In the genomic region with DNA sequence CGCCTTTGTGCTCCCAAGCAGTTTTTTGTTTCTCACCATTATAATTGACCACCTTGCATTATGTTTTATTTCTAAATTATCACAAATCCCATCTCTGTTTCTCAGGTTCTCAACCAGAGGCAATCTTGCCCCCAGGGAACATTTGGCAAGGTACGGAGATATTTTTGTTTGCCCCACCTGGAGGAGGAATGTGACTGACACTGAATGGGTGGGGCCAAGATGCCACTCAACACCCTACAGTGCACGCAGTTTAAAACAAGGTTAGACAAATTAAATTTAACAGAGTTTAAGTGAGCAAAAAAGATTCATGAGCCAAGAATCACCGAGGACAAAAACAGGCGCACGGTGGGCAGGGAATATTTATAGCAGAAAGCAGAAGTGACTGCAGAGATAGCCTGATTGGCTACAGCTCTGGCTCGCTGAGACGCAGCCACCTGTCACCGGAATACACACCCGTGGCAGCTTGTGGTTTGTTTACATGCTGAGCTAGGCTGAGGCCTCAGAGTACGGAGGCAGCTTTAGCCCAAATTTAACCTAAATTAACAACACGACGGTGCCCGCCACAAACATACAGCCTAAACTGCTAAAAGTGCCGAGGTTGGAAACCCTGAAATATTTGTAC, we compare ENCODE assay signal across 9 cellular contexts.
DNase-seq lines count a peak whose midpoint lies in the region; ATAC-seq and TF ChIP-seq lines count a peak whose summit lies in the region.
"Had no signal": no experiment of that assay in that cellular context is flagged by ENCODE, and none has a peak within 500 bp of the region (broad histone marks: within the 10 kb centered on the region; RNA-seq: fewer than 3 reads in every experiment).

No MANE protein-coding gene starts in this region.

- H3K36me3 ChIP-seq in thymus (ENCODE audit: control insufficient read depth, insufficient read depth): no peaks in the 10 kb centered on the region
- H3K36me3 ChIP-seq in tibial artery: no peaks in the 10 kb centered on the region
- H3K36me3 ChIP-seq: thyroid gland had no signal

- CTCF ChIA-PET in WTC11 (lab: Charles Lee): no interaction called here

- H3K4me1 ChIP-seq in thymus (ENCODE audit: control insufficient read depth, insufficient read depth, low read length) (peaks cover 13% of the 10 kb centered on the region), tibial artery (no peaks in the 10 kb centered on the region)
- H3K4me1 ChIP-seq: thyroid gland had no signal

- TF ChIP-seq CTCF in WTC11 (IDR thresholded peaks at IDR 0.05): no peak
- no peak for TF ChIP-seq CTCF in tibial artery (IDR thresholded peaks at IDR 0.05)

- H3K9me3 ChIP-seq in thymus (ENCODE audit: control insufficient read depth): no peaks in the 10 kb centered on the region
- no peaks in the 10 kb centered on the region for H3K9me3 ChIP-seq in tibial artery
- H3K9me3 ChIP-seq: thyroid gland had no signal

- POLR2A ChIA-PET in WTC11 (lab: Charles Lee): no interaction called here

- no peaks in the 10 kb centered on the region for H3K9me3 Mint-ChIP-seq in WTC11
- no peaks in the 10 kb centered on the region for H3K9me3 Mint-ChIP-seq in effector memory CD8-positive, alpha-beta T cell

- no peak overlapping the region for H3K27ac Mint-ChIP-seq in WTC11
- H3K27ac Mint-ChIP-seq in effector memory CD8-positive, alpha-beta T cell: peak overlapping the region; percentile 90 to 92

- DNase-seq in H4 (ENCODE audit: low spot score) (peak; percentile 7), NAMALWA (ENCODE audit: low spot score) (peak; percentile 88), WTC11 (ENCODE audit: low spot score) (no peak), tibial artery (no peak), HT-29 (ENCODE audit: low spot score) (no peak)
- DNase-seq in effector memory CD8-positive, alpha-beta T cell: peak; percentile 67 to 71 (median 69)

- H3K36me3 Mint-ChIP-seq in WTC11: no peaks in the 10 kb centered on the region
- H3K36me3 Mint-ChIP-seq in effector memory CD8-positive, alpha-beta T cell (ENCODE audit: insufficient read depth): peaks cover 10% of the 10 kb centered on the region

- H3K4me3 Mint-ChIP-seq in WTC11: no peak overlapping the region
- peak overlapping the region; percentile 71 to 75 for H3K4me3 Mint-ChIP-seq in effector memory CD8-positive, alpha-beta T cell

- H3K4me3 ChIP-seq in thymus (ENCODE audit: low read length) (peak overlapping the region; percentile 48), tibial artery (no peak overlapping the region)
- H3K4me3 ChIP-seq: thyroid gland had no signal

- 9% methylated on average over 15 of the region's 15 CpGs for WGBS in thymus

- no peaks in the 10 kb centered on the region for H3K27me3 ChIP-seq in thymus (ENCODE audit: control insufficient read depth, insufficient read depth)
- peaks cover 0 to 8% of the 10 kb centered on the region in 2 donors for H3K27me3 ChIP-seq in tibial artery
- H3K27me3 ChIP-seq: thyroid gland had no signal

- H3K4me1 Mint-ChIP-seq in WTC11: peaks cover 24% of the 10 kb centered on the region
- H3K4me1 Mint-ChIP-seq in effector memory CD8-positive, alpha-beta T cell (ENCODE audit: low read depth in 2 of 2): peaks cover 15 to 26% of the 10 kb centered on the region in 2 donors

- peaks cover 4% of the 10 kb centered on the region; the same call in 1 of the 2 replicates for H3K27me3 Mint-ChIP-seq in WTC11 (ENCODE audit: low read depth)
- H3K27me3 Mint-ChIP-seq in effector memory CD8-positive, alpha-beta T cell: no peaks in the 10 kb centered on the region

- ATAC-seq in GM18508 (IDR thresholded peaks at IDR 0.05; ENCODE audit: insufficient read depth, unreplicated experiment) (peak; percentile 75), WTC11 (peak; percentile 67)
- peak; percentile 100 for ATAC-seq in effector memory CD8-positive, alpha-beta T cell (replicated peaks)

- intact Hi-C loops in tibial artery (cut with DNase I; ENCODE audit: low total_unique reads): no loop called here

- H3K27ac ChIP-seq in thymus (ENCODE audit: low read depth): peak overlapping the region; percentile 95
- H3K27ac ChIP-seq in tibial artery: no peak overlapping the region
- H3K27ac ChIP-seq: thyroid gland had no signal

TF ChIP-seq in WTC11, 78 proteins besides CTCF, POLR2A, EP300 and RAD21 (continues in another document):
- TF ChIP-seq TCF7 (CRISPR knock-in tag; IDR thresholded peaks at IDR 0.05; ENCODE audit: low read depth): no peak
- no peak for TF ChIP-seq MXD4 (CRISPR knock-in tag; IDR thresholded peaks at IDR 0.05; ENCODE audit: borderline replicate concordance)
- TF ChIP-seq, protein P1, sequence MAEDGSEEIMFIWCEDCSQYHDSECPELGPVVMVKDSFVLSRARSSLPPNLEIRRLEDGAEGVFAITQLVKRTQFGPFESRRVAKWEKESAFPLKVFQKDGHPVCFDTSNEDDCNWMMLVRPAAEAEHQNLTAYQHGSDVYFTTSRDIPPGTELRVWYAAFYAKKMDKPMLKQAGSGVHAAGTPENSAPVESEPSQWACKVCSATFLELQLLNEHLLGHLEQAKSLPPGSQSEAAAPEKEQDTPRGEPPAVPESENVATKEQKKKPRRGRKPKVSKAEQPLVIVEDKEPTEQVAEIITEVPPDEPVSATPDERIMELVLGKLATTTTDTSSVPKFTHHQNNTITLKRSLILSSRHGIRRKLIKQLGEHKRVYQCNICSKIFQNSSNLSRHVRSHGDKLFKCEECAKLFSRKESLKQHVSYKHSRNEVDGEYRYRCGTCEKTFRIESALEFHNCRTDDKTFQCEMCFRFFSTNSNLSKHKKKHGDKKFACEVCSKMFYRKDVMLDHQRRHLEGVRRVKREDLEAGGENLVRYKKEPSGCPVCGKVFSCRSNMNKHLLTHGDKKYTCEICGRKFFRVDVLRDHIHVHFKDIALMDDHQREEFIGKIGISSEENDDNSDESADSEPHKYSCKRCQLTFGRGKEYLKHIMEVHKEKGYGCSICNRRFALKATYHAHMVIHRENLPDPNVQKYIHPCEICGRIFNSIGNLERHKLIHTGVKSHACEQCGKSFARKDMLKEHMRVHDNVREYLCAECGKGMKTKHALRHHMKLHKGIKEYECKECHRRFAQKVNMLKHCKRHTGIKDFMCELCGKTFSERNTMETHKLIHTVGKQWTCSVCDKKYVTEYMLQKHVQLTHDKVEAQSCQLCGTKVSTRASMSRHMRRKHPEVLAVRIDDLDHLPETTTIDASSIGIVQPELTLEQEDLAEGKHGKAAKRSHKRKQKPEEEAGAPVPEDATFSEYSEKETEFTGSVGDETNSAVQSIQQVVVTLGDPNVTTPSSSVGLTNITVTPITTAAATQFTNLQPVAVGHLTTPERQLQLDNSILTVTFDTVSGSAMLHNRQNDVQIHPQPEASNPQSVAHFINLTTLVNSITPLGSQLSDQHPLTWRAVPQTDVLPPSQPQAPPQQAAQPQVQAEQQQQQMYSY (CRISPR knock-in tag; IDR thresholded peaks at IDR 0.05): no peak
- TF ChIP-seq, protein P2, sequence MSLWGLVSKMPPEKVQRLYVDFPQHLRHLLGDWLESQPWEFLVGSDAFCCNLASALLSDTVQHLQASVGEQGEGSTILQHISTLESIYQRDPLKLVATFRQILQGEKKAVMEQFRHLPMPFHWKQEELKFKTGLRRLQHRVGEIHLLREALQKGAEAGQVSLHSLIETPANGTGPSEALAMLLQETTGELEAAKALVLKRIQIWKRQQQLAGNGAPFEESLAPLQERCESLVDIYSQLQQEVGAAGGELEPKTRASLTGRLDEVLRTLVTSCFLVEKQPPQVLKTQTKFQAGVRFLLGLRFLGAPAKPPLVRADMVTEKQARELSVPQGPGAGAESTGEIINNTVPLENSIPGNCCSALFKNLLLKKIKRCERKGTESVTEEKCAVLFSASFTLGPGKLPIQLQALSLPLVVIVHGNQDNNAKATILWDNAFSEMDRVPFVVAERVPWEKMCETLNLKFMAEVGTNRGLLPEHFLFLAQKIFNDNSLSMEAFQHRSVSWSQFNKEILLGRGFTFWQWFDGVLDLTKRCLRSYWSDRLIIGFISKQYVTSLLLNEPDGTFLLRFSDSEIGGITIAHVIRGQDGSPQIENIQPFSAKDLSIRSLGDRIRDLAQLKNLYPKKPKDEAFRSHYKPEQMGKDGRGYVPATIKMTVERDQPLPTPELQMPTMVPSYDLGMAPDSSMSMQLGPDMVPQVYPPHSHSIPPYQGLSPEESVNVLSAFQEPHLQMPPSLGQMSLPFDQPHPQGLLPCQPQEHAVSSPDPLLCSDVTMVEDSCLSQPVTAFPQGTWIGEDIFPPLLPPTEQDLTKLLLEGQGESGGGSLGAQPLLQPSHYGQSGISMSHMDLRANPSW (CRISPR knock-in tag; conservative IDR thresholded peaks at IDR 0.05; ENCODE audit: low read depth): no peak
- no peak for TF ChIP-seq SMAD3 (CRISPR knock-in tag; IDR thresholded peaks at IDR 0.05; ENCODE audit: borderline replicate concordance)
- TF ChIP-seq, protein P3, sequence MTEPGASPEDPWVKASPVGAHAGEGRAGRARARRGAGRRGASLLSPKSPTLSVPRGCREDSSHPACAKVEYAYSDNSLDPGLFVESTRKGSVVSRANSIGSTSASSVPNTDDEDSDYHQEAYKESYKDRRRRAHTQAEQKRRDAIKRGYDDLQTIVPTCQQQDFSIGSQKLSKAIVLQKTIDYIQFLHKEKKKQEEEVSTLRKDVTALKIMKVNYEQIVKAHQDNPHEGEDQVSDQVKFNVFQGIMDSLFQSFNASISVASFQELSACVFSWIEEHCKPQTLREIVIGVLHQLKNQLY (CRISPR knock-in tag; IDR thresholded peaks at IDR 0.05): no peak
- TF ChIP-seq, protein P4, sequence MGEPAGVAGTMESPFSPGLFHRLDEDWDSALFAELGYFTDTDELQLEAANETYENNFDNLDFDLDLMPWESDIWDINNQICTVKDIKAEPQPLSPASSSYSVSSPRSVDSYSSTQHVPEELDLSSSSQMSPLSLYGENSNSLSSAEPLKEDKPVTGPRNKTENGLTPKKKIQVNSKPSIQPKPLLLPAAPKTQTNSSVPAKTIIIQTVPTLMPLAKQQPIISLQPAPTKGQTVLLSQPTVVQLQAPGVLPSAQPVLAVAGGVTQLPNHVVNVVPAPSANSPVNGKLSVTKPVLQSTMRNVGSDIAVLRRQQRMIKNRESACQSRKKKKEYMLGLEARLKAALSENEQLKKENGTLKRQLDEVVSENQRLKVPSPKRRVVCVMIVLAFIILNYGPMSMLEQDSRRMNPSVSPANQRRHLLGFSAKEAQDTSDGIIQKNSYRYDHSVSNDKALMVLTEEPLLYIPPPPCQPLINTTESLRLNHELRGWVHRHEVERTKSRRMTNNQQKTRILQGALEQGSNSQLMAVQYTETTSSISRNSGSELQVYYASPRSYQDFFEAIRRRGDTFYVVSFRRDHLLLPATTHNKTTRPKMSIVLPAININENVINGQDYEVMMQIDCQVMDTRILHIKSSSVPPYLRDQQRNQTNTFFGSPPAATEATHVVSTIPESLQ (CRISPR knock-in tag; IDR thresholded peaks at IDR 0.05): no peak
- no peak for TF ChIP-seq NFYB (CRISPR knock-in tag; conservative IDR thresholded peaks at IDR 0.05; ENCODE audit: low read depth)
- TF ChIP-seq MYBL2 (CRISPR knock-in tag; IDR thresholded peaks at IDR 0.05): no peak

Comparison
In these comparisons a context has a peak if more than half of its experiments do, and no peak if none do; other contexts are left out.
1. DNase-seq: peak in H4 (single experiment), NAMALWA (single experiment) and effector memory CD8-positive, alpha-beta T cell (3 of 3); none in WTC11 (single experiment), tibial artery (0 of 2) and HT-29 (single experiment).
2. Peak in every context shown above with its lines, with median percentiles within 50 percentile points of each other: ATAC-seq.